Comparison of ENCODE assay signal across 14 cellular contexts in the genomic region with DNA sequence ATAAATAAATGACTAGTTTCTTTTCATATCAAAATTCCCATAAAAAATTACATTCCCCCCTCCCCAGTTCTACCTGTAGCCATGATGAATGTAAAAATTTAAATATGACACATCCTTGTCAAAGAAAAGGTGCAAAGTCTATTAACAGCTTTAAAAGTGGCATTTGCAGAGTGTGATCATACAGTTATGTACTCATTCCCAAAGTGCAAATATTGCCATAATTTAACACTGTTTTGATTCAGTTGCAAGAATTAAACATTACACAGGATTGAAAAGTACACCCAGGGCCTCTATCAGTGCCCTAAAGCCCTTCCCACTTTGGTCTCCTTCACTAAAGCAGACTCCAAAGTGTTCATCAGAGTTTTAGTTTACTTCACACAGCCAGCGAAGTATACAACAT. TPM values are rescaled to one million over a fixed set of nuclear protein-coding genes. Genes with fewer than 3 reads are reported as not detected.
DNase-seq lines count a peak whose midpoint lies in the region; ATAC-seq and TF ChIP-seq lines count a peak whose summit lies in the region.
"Had no signal": no experiment of that assay in that cellular context is flagged by ENCODE, and none has a peak within 500 bp of the region (broad histone marks: within the 10 kb centered on the region; RNA-seq: fewer than 3 reads in every experiment).

No MANE protein-coding gene starts in this region.

- H3K27me3 ChIP-seq in A673 (replicated peaks; ENCODE audit: insufficient read depth, low read depth, low read length, poor library complexity): no peaks in the 10 kb centered on the region
- H3K27me3 ChIP-seq in trophoblast cell (ENCODE audit: insufficient read depth, low read length): no peaks in the 10 kb centered on the region

- H3K79me2 ChIP-seq in OCI-LY7 (ENCODE audit: insufficient read depth, low read depth, low read length): no peaks in the 10 kb centered on the region
- H3K79me2 ChIP-seq in trophoblast cell (ENCODE audit: control insufficient read depth, insufficient read depth, low read length, poor library complexity): no peaks in the 10 kb centered on the region

- H3K18ac ChIP-seq in trophoblast cell (ENCODE audit: low read length): no peak overlapping the region

- H4K8ac ChIP-seq in trophoblast cell (ENCODE audit: low read depth, low read length): no peak overlapping the region

- no peak for DNase-seq in activated CD4-positive, alpha-beta T cell treated with anti-CD3 and anti-CD28 coated beads, Interleukin-2, amount 10 ng/mL, durations not matched to agents 24 days and 14 days
- DNase-seq in activated CD4-positive, alpha-beta T cell treated with anti-CD3 and anti-CD28 coated beads for 48 hours: no peak
- DNase-seq in A673 (ENCODE audit: low spot score) (no peak), OCI-LY7 (ENCODE audit: low spot score) (no peak), left colon (no peak), ACHN (no peak), kidney glomerular epithelial cell (lab: John Stamatoyannopoulos, UW) (no peak), trophoblast cell (no peak)
- DNase-seq: CD4-positive, alpha-beta memory T cell; GF-D8; NK-92 treated with Interleukin-12 subunit alpha and Interleukin-12 subunit beta, amount 100 ng/mL, for 24 hours had no signal

- no peaks in the 10 kb centered on the region for H3K27me3 Mint-ChIP-seq in activated CD4-positive, alpha-beta T cell treated with anti-CD3 and anti-CD28 coated beads, Interleukin-2, amount 10 ng/mL, durations not matched to agents 24 days and 14 days
- H3K27me3 Mint-ChIP-seq: CD4-positive, alpha-beta memory T cell had no signal

- H3K27ac ChIP-seq in A673 (ENCODE audit: low read depth, low read length, poor library complexity, severe bottlenecking): no peak overlapping the region
- H3K27ac ChIP-seq in OCI-LY7 (ENCODE audit: low read depth, low read length, poor library complexity, severe bottlenecking): no peak overlapping the region
- H3K27ac ChIP-seq in trophoblast cell (ENCODE audit: low read depth, low read length): no peak overlapping the region
- H3K27ac ChIP-seq: HL-60 had no signal

- peaks cover 45% of the 10 kb centered on the region for H3K36me3 Mint-ChIP-seq in activated CD4-positive, alpha-beta T cell treated with anti-CD3 and anti-CD28 coated beads, Interleukin-2, amount 10 ng/mL, durations not matched to agents 24 days and 14 days (ENCODE audit: low read depth)

- H3K9me2 ChIP-seq in OCI-LY7 (ENCODE audit: insufficient read depth, low read length): no peaks in the 10 kb centered on the region

- H2BK12ac ChIP-seq in trophoblast cell (ENCODE audit: low read length): no peak overlapping the region

- CTCF ChIA-PET in A673 (lab: Charles Lee): interaction anchor here (0.9 to 1.7 kb wide), 2 partner anchors 159 to 1082 kb away, joined by 3 to 9 read pairs; no protein-coding TSS in a partner anchor
- CTCF ChIA-PET in OCI-LY7 (lab: Charles Lee; ENCODE audit: unreplicated experiment): interaction anchor here (0.8 to 1.0 kb wide), 3 partner anchors 51 to 156 kb away, joined by 3 to 4 read pairs (median 3); no protein-coding TSS in a partner anchor

- intact Hi-C loops in activated CD4-positive, alpha-beta T cell treated with anti-CD3 and anti-CD28 coated beads, Interleukin-2, amount 10 ng/mL, durations not matched to agents 24 days and 14 days (cut with micrococcal nuclease): loop anchor here (5.0 kb wide), 2 partner anchors 180 to 830 kb away; no protein-coding TSS in a partner anchor
- intact Hi-C loops in A673 (cut with micrococcal nuclease; ENCODE audit: unreplicated experiment): loop anchor here (5.0 kb wide), 1 partner anchor 50 kb away; the partner anchor contains the start of gene RNF145
- intact Hi-C loops in OCI-LY7 (cut with micrococcal nuclease; ENCODE audit: unreplicated experiment): loop anchor here (2.0 to 5.0 kb wide), 3 partner anchors 51 to 810 kb away; partner anchors contain the start of genes RNF145 and UBLCP1
- intact Hi-C loops in left colon (cut with DNase I, micrococcal nuclease): loop anchor here in 1 of 2 donors (10.0 kb wide), 2 partner anchors 107 to 827 kb away; partner anchors contain the start of gene UBLCP1

- no peak overlapping the region for H4K91ac ChIP-seq in trophoblast cell (ENCODE audit: low read depth, low read length)

- no peak overlapping the region for H3K23ac ChIP-seq in trophoblast cell (ENCODE audit: low read length)

- no peak for TF ChIP-seq CTCF in A673 (conservative IDR thresholded peaks at IDR 0.05; ENCODE audit: low read depth, low read length)
- no peak for TF ChIP-seq CTCF in OCI-LY7 (conservative IDR thresholded peaks at IDR 0.05; ENCODE audit: low read length)

- in situ Hi-C loops in ACHN (cut with HindIII; ENCODE audit: low pct_ligation_motif_present, low pct_unique_long_range_greater_than_20kb, low sequenced_read_pairs): no loop called here

- 0 out of 2 replicates have a peak, but pooled peaks cover 4% of the 10 kb centered on the region for H4K20me1 ChIP-seq in OCI-LY7 (ENCODE audit: insufficient read depth, low read length)

- no peaks in the 10 kb centered on the region for H3K79me1 ChIP-seq in trophoblast cell (ENCODE audit: low read length)

- no peak overlapping the region for H4K12ac ChIP-seq in trophoblast cell (ENCODE audit: low read depth, low read length)

- H3K36me3 ChIP-seq in A673 (ENCODE audit: insufficient read depth, low read length, poor library complexity, severe bottlenecking): peaks cover 62% of the 10 kb centered on the region
- peaks cover 72% of the 10 kb centered on the region for H3K36me3 ChIP-seq in OCI-LY7 (ENCODE audit: insufficient read depth, low read length)
- H3K36me3 ChIP-seq in trophoblast cell (ENCODE audit: control insufficient read depth in 1 of 2, insufficient read depth in 2 of 2, low read length in 2 of 2): peaks cover 9 to 17% of the 10 kb centered on the region in 2 experiments

- no peak overlapping the region for H3K4me3 Mint-ChIP-seq in activated CD4-positive, alpha-beta T cell treated with anti-CD3 and anti-CD28 coated beads, Interleukin-2, amount 10 ng/mL, durations not matched to agents 24 days and 14 days
- H3K4me3 Mint-ChIP-seq: CD4-positive, alpha-beta memory T cell had no signal

- no peak overlapping the region for H3K4me3 ChIP-seq in A673 (ENCODE audit: low read depth, low read length, poor library complexity, severe bottlenecking)
- H3K4me3 ChIP-seq in OCI-LY7 (ENCODE audit: low read depth, low read length, poor library complexity, severe bottlenecking): no peak overlapping the region
- no peak overlapping the region for H3K4me3 ChIP-seq in trophoblast cell (ENCODE audit: low read depth, low read length)
- H3K4me3 ChIP-seq: K562, PC-9 had no signal

- H3K4me1 ChIP-seq in A673 (ENCODE audit: insufficient read depth, low read length, poor library complexity, severe bottlenecking): peaks cover 19% of the 10 kb centered on the region
- peaks cover 20% of the 10 kb centered on the region for H3K4me1 ChIP-seq in OCI-LY7 (ENCODE audit: insufficient read depth, low read length, poor library complexity, severe bottlenecking)
- H3K4me1 ChIP-seq in trophoblast cell (ENCODE audit: control insufficient read depth in 1 of 2, insufficient read depth in 2 of 2, low read length in 2 of 2): no peaks in the 10 kb centered on the region

- TSS peak; percentile 71 for BruUV-seq in A673 (replicated peaks; lab: Mats Ljungman, UMichigan)
- BruUV-seq in OCI-LY7 (replicated peaks; lab: Mats Ljungman, UMichigan): TSS peak; percentile 44

- WGBS in trophoblast cell (ENCODE audit: extremely low coverage, insufficient coverage, insufficient read length): no CpG with 5 or more reads among the region's 1 CpG

- H3K9me3 ChIP-seq in A673 (ENCODE audit: low read depth, low read length, poor library complexity, severe bottlenecking): no peaks in the 10 kb centered on the region
- H3K9me3 ChIP-seq in OCI-LY7 (ENCODE audit: low read length): no peaks in the 10 kb centered on the region
- no peaks in the 10 kb centered on the region for H3K9me3 ChIP-seq in trophoblast cell (ENCODE audit: insufficient read depth, low read depth, low read length)

- peak overlapping the region; percentile 24 for H3K27ac Mint-ChIP-seq in activated CD4-positive, alpha-beta T cell treated with anti-CD3 and anti-CD28 coated beads, Interleukin-2, amount 10 ng/mL, durations not matched to agents 24 days and 14 days

- ATAC-seq in left colon: peak; percentile 65

- POLR2A ChIA-PET in A673 (lab: Charles Lee; ENCODE audit: low non-redundant PET) (no interaction called here), OCI-LY7 (lab: Charles Lee) (interaction anchor here (0.7 to 1.3 kb wide), 3 partner anchors 12 to 122 kb away, joined by 3 to 5 read pairs (median 3); no protein-coding TSS in a partner anchor)

- H2AFZ ChIP-seq in OCI-LY7 (ENCODE audit: low read length) (no peak overlapping the region), trophoblast cell (ENCODE audit: insufficient read depth, low read length, poor library complexity) (no peak overlapping the region)
- H2AFZ ChIP-seq: PC-9 had no signal

- H3K14ac ChIP-seq in trophoblast cell (ENCODE audit: low read length): no peak overlapping the region

- H2AK5ac ChIP-seq in trophoblast cell (ENCODE audit: low read length): no peak overlapping the region

- no peak overlapping the region for H3K9ac ChIP-seq in trophoblast cell (ENCODE audit: low read length)

- H3K4me2 ChIP-seq in OCI-LY7 (ENCODE audit: low read length): no peak overlapping the region
- no peak overlapping the region for H3K4me2 ChIP-seq in trophoblast cell (ENCODE audit: low read length)
- H3K4me2 ChIP-seq: PC-9 had no signal

- no peak overlapping the region for H2BK5ac ChIP-seq in trophoblast cell (ENCODE audit: low read depth, low read length, poor library complexity)

- H3K4me1 Mint-ChIP-seq in activated CD4-positive, alpha-beta T cell treated with anti-CD3 and anti-CD28 coated beads, Interleukin-2, amount 10 ng/mL, durations not matched to agents 24 days and 14 days: peaks cover 33% of the 10 kb centered on the region

- no peaks in the 10 kb centered on the region for H3K9me3 Mint-ChIP-seq in activated CD4-positive, alpha-beta T cell treated with anti-CD3 and anti-CD28 coated beads, Interleukin-2, amount 10 ng/mL, durations not matched to agents 24 days and 14 days
- H3K9me3 Mint-ChIP-seq: CD4-positive, alpha-beta memory T cell had no signal

- H3K4ac ChIP-seq in trophoblast cell (ENCODE audit: low read depth, low read length): no peak overlapping the region

- no peak overlapping the region for H2BK120ac ChIP-seq in trophoblast cell (ENCODE audit: insufficient read depth, low read length, poor library complexity)

RNA-seq across cellular contexts. Expression of gene RNF145, which starts 51.8 kb away (rescaled TPM):
- 141 and 149 TPM in 2 replicates for total RNA-seq in activated CD4-positive, alpha-beta T cell treated with anti-CD3 and anti-CD28 coated beads, Interleukin-2, amount 10 ng/mL, durations not matched to agents 24 days and 14 days
- total RNA-seq in A673 (2021) (103 and 132 TPM in 2 replicates), OCI-LY7 (2022) (32.0 and 34.9 TPM in 2 replicates), left colon (10 to 100 TPM; 67.0 to 69.3 TPM)
- 18.6 and 18.9 TPM in 2 replicates for total RNA-seq in OCI-LY7 (2014; rRNA removed; shearing (Covaris generic))
- 37.7 and 40.3 TPM in 2 replicates for polyA plus RNA-seq in trophoblast cell (2013)

RNA-seq across cellular contexts. Expression of gene EBF1, which starts 57.8 kb away (rescaled TPM):
- not detected in 2 replicates for total RNA-seq in activated CD4-positive, alpha-beta T cell treated with anti-CD3 and anti-CD28 coated beads, Interleukin-2, amount 10 ng/mL, durations not matched to agents 24 days and 14 days
- total RNA-seq in A673 (2021) (1.7 and 1.9 TPM in 2 replicates), OCI-LY7 (2022) (43.1 and 47.1 TPM in 2 replicates), left colon (1 to 10 TPM; 3.4 to 8.2 TPM)
- 20.3 and 26.3 TPM in 2 replicates for total RNA-seq in OCI-LY7 (2014; rRNA removed; shearing (Covaris generic))
- polyA plus RNA-seq in trophoblast cell (2013): not detected in 2 replicates
- total RNA-seq: PC-9 had no signal
